In the genomic region with DNA sequence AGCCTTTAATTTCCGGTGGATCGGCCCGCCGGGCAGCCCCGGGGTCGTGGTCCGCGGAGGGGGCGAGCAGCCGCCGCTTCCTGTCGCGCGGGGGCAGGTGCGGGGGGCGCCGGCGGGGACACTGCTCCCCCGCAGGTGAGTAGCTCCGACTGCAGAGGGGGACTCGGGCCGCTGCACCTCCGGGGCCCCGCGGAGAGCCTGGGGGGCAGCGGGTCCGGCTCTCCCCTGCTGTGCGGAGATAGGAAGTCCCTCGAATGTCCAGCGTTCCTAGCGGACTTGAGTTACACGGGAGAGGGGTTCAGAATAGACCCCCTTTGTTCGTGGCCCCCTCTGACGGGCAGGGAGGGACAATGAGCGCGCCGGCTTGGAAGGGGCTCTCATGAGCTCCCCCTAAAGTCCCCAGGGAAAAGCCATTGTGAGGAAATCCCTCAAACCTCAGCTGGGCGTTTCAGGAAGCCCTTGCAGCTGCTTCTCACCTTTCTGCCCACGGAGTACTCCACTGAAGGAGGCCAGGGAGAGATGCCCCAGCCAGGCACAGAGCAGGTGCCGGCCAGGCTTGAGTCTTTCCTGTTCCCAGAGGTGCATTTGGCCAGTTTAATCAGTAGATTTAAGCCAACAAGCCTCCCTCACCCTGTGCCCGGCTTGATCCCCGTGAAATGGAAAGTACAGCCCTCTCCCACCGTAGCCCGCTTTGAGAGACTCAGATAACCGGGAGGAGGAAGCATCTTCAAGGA, we compare ENCODE assay signal across 1 cellular context.
TF ChIP-seq lines count a peak whose summit lies in the region.

No MANE protein-coding gene starts in this region.

TF ChIP-seq in GM12878, 131 proteins besides CTCF, POLR2A, EP300 and RAD21 (continued from another document):
- TF ChIP-seq, protein P1, sequence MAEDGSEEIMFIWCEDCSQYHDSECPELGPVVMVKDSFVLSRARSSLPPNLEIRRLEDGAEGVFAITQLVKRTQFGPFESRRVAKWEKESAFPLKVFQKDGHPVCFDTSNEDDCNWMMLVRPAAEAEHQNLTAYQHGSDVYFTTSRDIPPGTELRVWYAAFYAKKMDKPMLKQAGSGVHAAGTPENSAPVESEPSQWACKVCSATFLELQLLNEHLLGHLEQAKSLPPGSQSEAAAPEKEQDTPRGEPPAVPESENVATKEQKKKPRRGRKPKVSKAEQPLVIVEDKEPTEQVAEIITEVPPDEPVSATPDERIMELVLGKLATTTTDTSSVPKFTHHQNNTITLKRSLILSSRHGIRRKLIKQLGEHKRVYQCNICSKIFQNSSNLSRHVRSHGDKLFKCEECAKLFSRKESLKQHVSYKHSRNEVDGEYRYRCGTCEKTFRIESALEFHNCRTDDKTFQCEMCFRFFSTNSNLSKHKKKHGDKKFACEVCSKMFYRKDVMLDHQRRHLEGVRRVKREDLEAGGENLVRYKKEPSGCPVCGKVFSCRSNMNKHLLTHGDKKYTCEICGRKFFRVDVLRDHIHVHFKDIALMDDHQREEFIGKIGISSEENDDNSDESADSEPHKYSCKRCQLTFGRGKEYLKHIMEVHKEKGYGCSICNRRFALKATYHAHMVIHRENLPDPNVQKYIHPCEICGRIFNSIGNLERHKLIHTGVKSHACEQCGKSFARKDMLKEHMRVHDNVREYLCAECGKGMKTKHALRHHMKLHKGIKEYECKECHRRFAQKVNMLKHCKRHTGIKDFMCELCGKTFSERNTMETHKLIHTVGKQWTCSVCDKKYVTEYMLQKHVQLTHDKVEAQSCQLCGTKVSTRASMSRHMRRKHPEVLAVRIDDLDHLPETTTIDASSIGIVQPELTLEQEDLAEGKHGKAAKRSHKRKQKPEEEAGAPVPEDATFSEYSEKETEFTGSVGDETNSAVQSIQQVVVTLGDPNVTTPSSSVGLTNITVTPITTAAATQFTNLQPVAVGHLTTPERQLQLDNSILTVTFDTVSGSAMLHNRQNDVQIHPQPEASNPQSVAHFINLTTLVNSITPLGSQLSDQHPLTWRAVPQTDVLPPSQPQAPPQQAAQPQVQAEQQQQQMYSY (CRISPR knock-in tag; IDR thresholded peaks at IDR 0.05) = no peak
- TF ChIP-seq NRF1 (conservative IDR thresholded peaks at IDR 0.05; ENCODE audit: low read depth, low read length) (no peak), IKZF1 (conservative IDR thresholded peaks at IDR 0.05) (peak; percentile 47; the same call in 1 of the 2 replicates), IRF4 (IDR thresholded peaks at IDR 0.05; ENCODE audit: low read depth, low read length) (no peak), DPF2 (IDR thresholded peaks at IDR 0.05) (peak; percentile 42; the same call in 1 of the 2 replicates), ATF7 (IDR thresholded peaks at IDR 0.05; ENCODE audit: low read depth) (no peak), BCL11A (IDR thresholded peaks at IDR 0.05; ENCODE audit: low read depth, low read length) (no peak), BHLHE40 (IDR thresholded peaks at IDR 0.05; ENCODE audit: borderline replicate concordance in 1 of 2, low read depth in 2 of 2, low read length in 1 of 2) (no peak), MEF2B (IDR thresholded peaks at IDR 0.05; ENCODE audit: partially characterized antibody, poor library complexity, severe bottlenecking) (peak; percentile 80), HDGF (IDR thresholded peaks at IDR 0.05) (no peak), GATAD2B (conservative IDR thresholded peaks at IDR 0.05; ENCODE audit: low read depth) (peak; percentile 61)
- TF ChIP-seq, protein P2, sequence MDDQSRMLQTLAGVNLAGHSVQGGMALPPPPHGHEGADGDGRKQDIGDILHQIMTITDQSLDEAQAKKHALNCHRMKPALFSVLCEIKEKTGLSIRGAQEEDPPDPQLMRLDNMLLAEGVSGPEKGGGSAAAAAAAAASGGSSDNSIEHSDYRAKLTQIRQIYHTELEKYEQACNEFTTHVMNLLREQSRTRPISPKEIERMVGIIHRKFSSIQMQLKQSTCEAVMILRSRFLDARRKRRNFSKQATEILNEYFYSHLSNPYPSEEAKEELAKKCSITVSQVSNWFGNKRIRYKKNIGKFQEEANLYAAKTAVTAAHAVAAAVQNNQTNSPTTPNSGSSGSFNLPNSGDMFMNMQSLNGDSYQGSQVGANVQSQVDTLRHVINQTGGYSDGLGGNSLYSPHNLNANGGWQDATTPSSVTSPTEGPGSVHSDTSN (IDR thresholded peaks at IDR 0.05; ENCODE audit: insufficient replicate concordance, low read depth, low read length) = no peak
- TF ChIP-seq, protein P3, sequence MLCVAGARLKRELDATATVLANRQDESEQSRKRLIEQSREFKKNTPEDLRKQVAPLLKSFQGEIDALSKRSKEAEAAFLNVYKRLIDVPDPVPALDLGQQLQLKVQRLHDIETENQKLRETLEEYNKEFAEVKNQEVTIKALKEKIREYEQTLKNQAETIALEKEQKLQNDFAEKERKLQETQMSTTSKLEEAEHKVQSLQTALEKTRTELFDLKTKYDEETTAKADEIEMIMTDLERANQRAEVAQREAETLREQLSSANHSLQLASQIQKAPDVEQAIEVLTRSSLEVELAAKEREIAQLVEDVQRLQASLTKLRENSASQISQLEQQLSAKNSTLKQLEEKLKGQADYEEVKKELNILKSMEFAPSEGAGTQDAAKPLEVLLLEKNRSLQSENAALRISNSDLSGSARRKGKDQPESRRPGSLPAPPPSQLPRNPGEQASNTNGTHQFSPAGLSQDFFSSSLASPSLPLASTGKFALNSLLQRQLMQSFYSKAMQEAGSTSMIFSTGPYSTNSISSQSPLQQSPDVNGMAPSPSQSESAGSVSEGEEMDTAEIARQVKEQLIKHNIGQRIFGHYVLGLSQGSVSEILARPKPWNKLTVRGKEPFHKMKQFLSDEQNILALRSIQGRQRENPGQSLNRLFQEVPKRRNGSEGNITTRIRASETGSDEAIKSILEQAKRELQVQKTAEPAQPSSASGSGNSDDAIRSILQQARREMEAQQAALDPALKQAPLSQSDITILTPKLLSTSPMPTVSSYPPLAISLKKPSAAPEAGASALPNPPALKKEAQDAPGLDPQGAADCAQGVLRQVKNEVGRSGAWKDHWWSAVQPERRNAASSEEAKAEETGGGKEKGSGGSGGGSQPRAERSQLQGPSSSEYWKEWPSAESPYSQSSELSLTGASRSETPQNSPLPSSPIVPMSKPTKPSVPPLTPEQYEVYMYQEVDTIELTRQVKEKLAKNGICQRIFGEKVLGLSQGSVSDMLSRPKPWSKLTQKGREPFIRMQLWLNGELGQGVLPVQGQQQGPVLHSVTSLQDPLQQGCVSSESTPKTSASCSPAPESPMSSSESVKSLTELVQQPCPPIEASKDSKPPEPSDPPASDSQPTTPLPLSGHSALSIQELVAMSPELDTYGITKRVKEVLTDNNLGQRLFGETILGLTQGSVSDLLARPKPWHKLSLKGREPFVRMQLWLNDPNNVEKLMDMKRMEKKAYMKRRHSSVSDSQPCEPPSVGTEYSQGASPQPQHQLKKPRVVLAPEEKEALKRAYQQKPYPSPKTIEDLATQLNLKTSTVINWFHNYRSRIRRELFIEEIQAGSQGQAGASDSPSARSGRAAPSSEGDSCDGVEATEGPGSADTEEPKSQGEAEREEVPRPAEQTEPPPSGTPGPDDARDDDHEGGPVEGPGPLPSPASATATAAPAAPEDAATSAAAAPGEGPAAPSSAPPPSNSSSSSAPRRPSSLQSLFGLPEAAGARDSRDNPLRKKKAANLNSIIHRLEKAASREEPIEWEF (IDR thresholded peaks at IDR 0.05; ENCODE audit: insufficient replicate concordance, low read depth, low read length) = no peak
- TF ChIP-seq, protein P4, sequence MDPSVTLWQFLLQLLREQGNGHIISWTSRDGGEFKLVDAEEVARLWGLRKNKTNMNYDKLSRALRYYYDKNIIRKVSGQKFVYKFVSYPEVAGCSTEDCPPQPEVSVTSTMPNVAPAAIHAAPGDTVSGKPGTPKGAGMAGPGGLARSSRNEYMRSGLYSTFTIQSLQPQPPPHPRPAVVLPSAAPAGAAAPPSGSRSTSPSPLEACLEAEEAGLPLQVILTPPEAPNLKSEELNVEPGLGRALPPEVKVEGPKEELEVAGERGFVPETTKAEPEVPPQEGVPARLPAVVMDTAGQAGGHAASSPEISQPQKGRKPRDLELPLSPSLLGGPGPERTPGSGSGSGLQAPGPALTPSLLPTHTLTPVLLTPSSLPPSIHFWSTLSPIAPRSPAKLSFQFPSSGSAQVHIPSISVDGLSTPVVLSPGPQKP (IDR thresholded peaks at IDR 0.05; ENCODE audit: low read depth, low read length) = no peak
- TF ChIP-seq, protein P5, sequence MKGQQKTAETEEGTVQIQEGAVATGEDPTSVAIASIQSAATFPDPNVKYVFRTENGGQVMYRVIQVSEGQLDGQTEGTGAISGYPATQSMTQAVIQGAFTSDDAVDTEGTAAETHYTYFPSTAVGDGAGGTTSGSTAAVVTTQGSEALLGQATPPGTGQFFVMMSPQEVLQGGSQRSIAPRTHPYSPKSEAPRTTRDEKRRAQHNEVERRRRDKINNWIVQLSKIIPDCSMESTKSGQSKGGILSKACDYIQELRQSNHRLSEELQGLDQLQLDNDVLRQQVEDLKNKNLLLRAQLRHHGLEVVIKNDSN (IDR thresholded peaks at IDR 0.05; ENCODE audit: borderline replicate concordance, extremely low read length, insufficient read depth, low read depth, low read length) = no peak
